ENCODE assay signal across 24 cellular contexts in the genomic region with DNA sequence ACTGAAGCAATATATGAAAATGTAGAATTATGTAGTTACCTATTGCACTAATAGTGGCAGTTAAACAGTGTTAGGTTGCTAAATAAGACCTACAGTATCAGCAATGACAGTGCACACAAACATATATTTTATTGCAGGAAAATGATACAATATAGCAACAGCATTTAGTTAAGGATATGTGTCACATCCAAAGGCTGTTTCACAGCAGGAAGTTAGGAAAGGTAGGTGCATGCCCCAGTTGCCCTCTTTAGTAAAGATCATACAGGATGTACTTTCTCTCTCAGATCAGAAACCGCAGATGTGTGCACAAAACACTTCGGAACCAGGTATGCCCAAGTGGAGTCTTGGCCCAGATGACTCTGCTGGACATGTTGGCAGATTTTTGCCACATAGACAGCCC. TPM values are rescaled to one million over a fixed set of nuclear protein-coding genes. Genes with fewer than 3 reads are reported as not detected.
DNase-seq lines count a peak whose midpoint lies in the region; ATAC-seq and TF ChIP-seq lines count a peak whose summit lies in the region.
"Had no signal": no experiment of that assay in that cellular context is flagged by ENCODE, and none has a peak within 500 bp of the region (broad histone marks: within the 10 kb centered on the region; RNA-seq: fewer than 3 reads in every experiment).

No MANE protein-coding gene starts in this region.

- no peak overlapping the region for H2AFZ ChIP-seq in H9 (ENCODE audit: low read length)
- H2AFZ ChIP-seq: PC-9 had no signal

- CTCF ChIA-PET in WTC11 (lab: Charles Lee), result interaction anchor here (0.9 to 2.6 kb wide), 7 partner anchors 11 to 786 kb away, joined by 3 to 14 read pairs (median 3); no protein-coding TSS in a partner anchor

- WGBS in H9 (ENCODE audit: extremely low coverage, insufficient read length, low lambda C conversion rate), result no CpG with 5 or more reads among the region's 2 CpGs

- H3K4me3 Mint-ChIP-seq in H9 (peak overlapping the region; percentile 24 to 62; a peak in 3 of 5 replicates), WTC11 (no peak overlapping the region)
- H3K4me3 Mint-ChIP-seq: CD4-positive, alpha-beta T cell had no signal

- peaks cover 0 to 24% (median 22%) of the 10 kb centered on the region in 3 experiments; a peak in 5 of 7 replicates for H3K36me3 Mint-ChIP-seq in H9 (ENCODE audit: insufficient read depth in 1 of 3, low read depth in 3 of 3)
- H3K36me3 Mint-ChIP-seq in WTC11, result peaks cover 15% of the 10 kb centered on the region

- H3K4ac ChIP-seq in H9 (ENCODE audit: low read depth, low read length), result no peak overlapping the region

- H2BK120ac ChIP-seq in H9 (ENCODE audit: low read depth, low read length, poor library complexity, severe bottlenecking), result no peak overlapping the region

- H2BK20ac ChIP-seq in H9 (ENCODE audit: low read depth, low read length, poor library complexity, severe bottlenecking), result no peak overlapping the region

- no peak overlapping the region for H3T11ph ChIP-seq in H9 (ENCODE audit: low read length)

- no peaks in the 10 kb centered on the region for H3K23me2 ChIP-seq in H9 (ENCODE audit: insufficient read length, low read depth, low read length, poor library complexity, severe bottlenecking)

- no peak overlapping the region for H2BK12ac ChIP-seq in H9 (ENCODE audit: insufficient read length, low read depth, low read length)

- TF ChIP-seq CTCF in H9 (conservative IDR thresholded peaks at IDR 0.05) (no peak), WTC11 (IDR thresholded peaks at IDR 0.05) (no peak)

- H2BK5ac ChIP-seq in H9 (ENCODE audit: insufficient read length, low read length), result no peak overlapping the region

- no peak overlapping the region for H2BK15ac ChIP-seq in H9 (ENCODE audit: low read depth, low read length)

- no peaks in the 10 kb centered on the region for H3K9me3 ChIP-seq in H9 (ENCODE audit: control insufficient read depth, low read depth, low read length)
- H3K9me3 ChIP-seq in iPS-18a (ENCODE audit: control insufficient read depth, low read depth, low read length), result no peaks in the 10 kb centered on the region
- no peaks in the 10 kb centered on the region for H3K9me3 ChIP-seq in mucosa of rectum (ENCODE audit: control insufficient read depth in 2 of 2, low read length in 2 of 2)
- H3K9me3 ChIP-seq: BLaER1 treated with 17β-estradiol and CSF1 and Interleukin-3, amounts not matched to agents 10 nM and 100 nM had no signal

- H3K27ac ChIP-seq in H9 (ENCODE audit: insufficient read length, low read depth, low read length), result no peak overlapping the region
- peak overlapping the region; percentile 15 for H3K27ac ChIP-seq in iPS-18a (ENCODE audit: low read length)
- peak overlapping the region; percentile 10 to 67 for H3K27ac ChIP-seq in mucosa of rectum (ENCODE audit: low read depth in 2 of 2, low read length in 2 of 2)
- no peak overlapping the region for H3K27ac ChIP-seq in caudate nucleus (ENCODE audit: low read depth, low read length)
- H3K27ac ChIP-seq: BLaER1 treated with 17β-estradiol and CSF1 and Interleukin-3, amounts not matched to agents 10 nM and 100 nM; PC-9; SJCRH30 had no signal

- H3K4me1 ChIP-seq in H9 (ENCODE audit: insufficient read depth, low read length) (peaks cover 25% of the 10 kb centered on the region), iPS-18a (ENCODE audit: control insufficient read depth, low read depth, low read length) (peaks cover 65% of the 10 kb centered on the region), mucosa of rectum (ENCODE audit: control insufficient read depth in 2 of 2, insufficient read depth in 2 of 2, low read length in 2 of 2) (peaks cover 17 to 31% of the 10 kb centered on the region in 2 donors)
- H3K4me1 ChIP-seq: BLaER1 treated with 17β-estradiol and CSF1 and Interleukin-3, amounts not matched to agents 10 nM and 100 nM had no signal

- H3K27me3 ChIP-seq in H9 (ENCODE audit: insufficient read depth, low read length) (no peaks in the 10 kb centered on the region), iPS-18a (ENCODE audit: control insufficient read depth, insufficient read depth, low read length) (no peaks in the 10 kb centered on the region), mucosa of rectum (ENCODE audit: control insufficient read depth in 2 of 2, insufficient read depth in 2 of 2, low read length in 2 of 2) (no peaks in the 10 kb centered on the region)
- H3K27me3 ChIP-seq: BLaER1 treated with 17β-estradiol and CSF1 and Interleukin-3, amounts not matched to agents 10 nM and 100 nM; SJCRH30 had no signal

- no peak overlapping the region for H4K91ac ChIP-seq in H9 (ENCODE audit: insufficient read length, low read depth, low read length)

- ATAC-seq in WTC11 (no peak), HG03045 (IDR thresholded peaks at IDR 0.05; ENCODE audit: unreplicated experiment) (no peak), GM21576 (IDR thresholded peaks at IDR 0.05; ENCODE audit: unreplicated experiment) (no peak), GM18519 (IDR thresholded peaks at IDR 0.05; ENCODE audit: low FRiP score, unreplicated experiment) (no peak)

- H3K56ac ChIP-seq in H9 (ENCODE audit: insufficient read length, low read depth, low read length), result no peak overlapping the region

- H3K4me3 ChIP-seq in iPS-18a (ENCODE audit: low read length), result peak overlapping the region; percentile 39
- no peak overlapping the region for H3K4me3 ChIP-seq in mucosa of rectum (ENCODE audit: low read length in 2 of 2)
- H3K4me3 ChIP-seq: BLaER1 treated with 17β-estradiol and CSF1 and Interleukin-3, amounts not matched to agents 10 nM and 100 nM; PC-9; SJCRH30 had no signal

- no peaks in the 10 kb centered on the region for H3K36me3 ChIP-seq in iPS-18a (ENCODE audit: control insufficient read depth, low read depth, low read length)
- H3K36me3 ChIP-seq in mucosa of rectum (ENCODE audit: control insufficient read depth in 2 of 2, insufficient read depth in 2 of 2, low read length in 2 of 2), result no peaks in the 10 kb centered on the region
- H3K36me3 ChIP-seq: BLaER1 treated with 17β-estradiol and CSF1 and Interleukin-3, amounts not matched to agents 10 nM and 100 nM; SJCRH30 had no signal

- H3K23ac ChIP-seq in H9 (ENCODE audit: insufficient read length, low read depth, low read length), result no peak overlapping the region

- peaks cover 13% of the 10 kb centered on the region; the same call in 1 of the 2 replicates for H3K79me2 ChIP-seq in H9 (ENCODE audit: insufficient read depth, low read length)

- H4K20me1 ChIP-seq in H9 (ENCODE audit: control insufficient read depth, insufficient read depth, insufficient read length), result no peaks in the 10 kb centered on the region
- H4K20me1 ChIP-seq: BLaER1 treated with 17β-estradiol and CSF1 and Interleukin-3, amounts not matched to agents 10 nM and 100 nM had no signal

- H3K79me1 ChIP-seq in H9 (ENCODE audit: insufficient read depth, low read depth, low read length, poor library complexity, severe bottlenecking), result no peaks in the 10 kb centered on the region

- H3K27me3 Mint-ChIP-seq in H9 (ENCODE audit: low read depth) (no peaks in the 10 kb centered on the region), WTC11 (ENCODE audit: low read depth) (no peaks in the 10 kb centered on the region)

- peaks cover 80 to 83% of the 10 kb centered on the region in 2 experiments for H3K4me1 Mint-ChIP-seq in H9
- peaks cover 92% of the 10 kb centered on the region for H3K4me1 Mint-ChIP-seq in WTC11

- H3K27ac Mint-ChIP-seq in H9 (peak overlapping the region in 2 of 3 experiments; percentile 83 to 99; a peak in 4 of 7 replicates), WTC11 (peak overlapping the region; percentile 91)
- H3K27ac Mint-ChIP-seq: CD4-positive, alpha-beta T cell had no signal

- no peak overlapping the region for H3K9ac ChIP-seq in H9 (ENCODE audit: extremely low read depth, insufficient read length, low read length)
- H3K9ac ChIP-seq in iPS-18a (ENCODE audit: low read length), result no peak overlapping the region
- H3K9ac ChIP-seq in mucosa of rectum (ENCODE audit: low read depth in 1 of 2, low read length in 2 of 2), result no peak overlapping the region
- H3K9ac ChIP-seq: BLaER1 treated with 17β-estradiol and CSF1 and Interleukin-3, amounts not matched to agents 10 nM and 100 nM had no signal

- POLR2A ChIA-PET in WTC11 (lab: Charles Lee), result interaction anchor here (0.7 to 0.9 kb wide), 2 partner anchors 48 to 134 kb away, joined by 3 read pairs; no protein-coding TSS in a partner anchor

- H4K8ac ChIP-seq in H9 (replicated peaks; ENCODE audit: insufficient read length, low read depth, low read length), result no peak overlapping the region

- H2AK5ac ChIP-seq in H9 (ENCODE audit: insufficient read length, low read length), result no peak overlapping the region

- H3K18ac ChIP-seq in H9 (ENCODE audit: insufficient read length, low read depth, low read length), result no peak overlapping the region

- DNase-seq in H9, result no peak
- DNase-seq in WTC11 (ENCODE audit: low spot score), result no peak
- DNase-seq in caudate nucleus (lab: John Stamatoyannopoulos, UW), result no peak
- DNase-seq: AML-193; CD4-positive, alpha-beta T cell; GOT3; KBM-7; NCI-H1105 treated with DMSO at 0.1 percent for 48 hours; NCI-H146; NCI-H2029; NCI-H446; NCI-H524 treated with DMSO at 0.1 percent for 48 hours; NCI-H774; PC-9 had no signal

- H3K4me2 ChIP-seq in H9 (ENCODE audit: insufficient read depth, insufficient read length, low read length), result no peak overlapping the region
- H3K4me2 ChIP-seq: BLaER1 treated with 17β-estradiol and CSF1 and Interleukin-3, amounts not matched to agents 10 nM and 100 nM; PC-9 had no signal

- H3K9me3 Mint-ChIP-seq in H9 (peaks cover 4 to 13% of the 10 kb centered on the region in 2 experiments; a peak in 4 of 5 replicates), WTC11 (peaks cover 21% of the 10 kb centered on the region)
- H3K9me3 Mint-ChIP-seq: CD4-positive, alpha-beta T cell had no signal

- H3K14ac ChIP-seq in H9 (ENCODE audit: insufficient read depth, low read length), result no peak overlapping the region

- H4K5ac ChIP-seq in H9 (ENCODE audit: insufficient read length, low read depth, low read length), result no peak overlapping the region

TF ChIP-seq in WTC11, 78 proteins besides CTCF, POLR2A, EP300 and RAD21 (continues in another document):
- TF ChIP-seq, protein P1, sequence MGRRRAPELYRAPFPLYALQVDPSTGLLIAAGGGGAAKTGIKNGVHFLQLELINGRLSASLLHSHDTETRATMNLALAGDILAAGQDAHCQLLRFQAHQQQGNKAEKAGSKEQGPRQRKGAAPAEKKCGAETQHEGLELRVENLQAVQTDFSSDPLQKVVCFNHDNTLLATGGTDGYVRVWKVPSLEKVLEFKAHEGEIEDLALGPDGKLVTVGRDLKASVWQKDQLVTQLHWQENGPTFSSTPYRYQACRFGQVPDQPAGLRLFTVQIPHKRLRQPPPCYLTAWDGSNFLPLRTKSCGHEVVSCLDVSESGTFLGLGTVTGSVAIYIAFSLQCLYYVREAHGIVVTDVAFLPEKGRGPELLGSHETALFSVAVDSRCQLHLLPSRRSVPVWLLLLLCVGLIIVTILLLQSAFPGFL (CRISPR knock-in tag; IDR thresholded peaks at IDR 0.05; ENCODE audit: borderline replicate concordance), result no peak
- TF ChIP-seq SOX15 (CRISPR knock-in tag; IDR thresholded peaks at IDR 0.05), result no peak
- TF ChIP-seq ETV6 (CRISPR knock-in tag; IDR thresholded peaks at IDR 0.05), result no peak
- no peak for TF ChIP-seq NFE2L1 (CRISPR knock-in tag; IDR thresholded peaks at IDR 0.05)
- TF ChIP-seq ZBTB21 (CRISPR knock-in tag; IDR thresholded peaks at IDR 0.05; ENCODE audit: borderline replicate concordance), result no peak
- no peak for TF ChIP-seq JAZF1 (CRISPR knock-in tag; IDR thresholded peaks at IDR 0.05)
- TF ChIP-seq RORB (CRISPR knock-in tag; IDR thresholded peaks at IDR 0.05), result no peak

RNA-seq across cellular contexts. Expression of gene B3GALT1, which starts 39.6 kb away (rescaled TPM):
- total RNA-seq in H9 (2021) (10.1 and 10.3 TPM in 2 replicates), WTC11 (2021) (13.5 to 15.8 TPM (median 14.1 TPM) in 3 replicates)
- total RNA-seq: HT-29, LHCN-M2, MCF 10A, PC-9 had no signal

Comparison
In these comparisons a context has a peak if more than half of its experiments do, and no peak if none do; other contexts are left out.
1. H3K27ac ChIP-seq: peak in iPS-18a (single experiment) and mucosa of rectum (2 of 2); none in H9 (single experiment) and caudate nucleus (single experiment).